ENCODE assay signal across 15 cellular contexts in the genomic region with DNA sequence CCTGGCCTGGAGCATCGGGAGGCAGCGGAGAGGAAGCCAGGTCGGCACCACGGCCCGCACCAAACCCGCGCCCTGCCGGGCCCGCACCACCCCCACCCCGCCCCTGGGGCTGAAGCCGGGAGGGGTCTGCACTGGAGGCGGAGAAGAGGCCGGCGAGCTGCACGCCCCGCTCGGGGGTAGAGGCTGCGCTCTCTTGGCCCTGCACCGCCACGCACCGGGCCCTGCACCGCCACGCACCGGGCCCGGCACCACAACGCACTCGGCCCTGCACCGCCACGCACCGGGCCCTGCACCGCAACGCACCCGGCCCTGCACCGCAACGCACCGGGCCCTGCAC. TPM values are rescaled to one million over a fixed set of nuclear protein-coding genes. Genes with fewer than 3 reads are reported as not detected.
A peak's percentile ranks its signal among the peaks of the same experiment; 100 is the strongest.
DNase-seq lines count a peak whose midpoint lies in the region; ATAC-seq and TF ChIP-seq lines count a peak whose summit lies in the region.
"Had no signal": no experiment of that assay in that cellular context is flagged by ENCODE, and none has a peak within 500 bp of the region (broad histone marks: within the 10 kb centered on the region; RNA-seq: fewer than 3 reads in every experiment).

No MANE protein-coding gene starts in this region.

- peaks cover 0 to 17% (median 0%) of the 10 kb centered on the region in 11 experiments; a peak in 3 of 22 replicates for H4K20me1 ChIP-seq in BLaER1 treated with 17β-estradiol and CSF1 and Interleukin-3, amounts not matched to agents 10 nM and 100 nM

- DNase-seq in D341Med (ENCODE audit: low spot score) (peak; percentile 37), epidermal melanocyte (ENCODE audit: insufficient read length, low spot score) (peak; percentile 9), spleen (peak; percentile 53), anterior cingulate cortex (lab: John Stamatoyannopoulos, UW) (no peak), LoVo (ENCODE audit: low spot score) (no peak)
- DNase-seq: BE2C, DMS79 had no signal

- no peak overlapping the region for H3K9ac ChIP-seq in BLaER1 treated with 17β-estradiol and CSF1 and Interleukin-3, amounts not matched to agents 10 nM and 100 nM

- WGBS in spleen, 5 donors = 63 to 89% (median 73%) methylated on average over 5 to 36 of the region's 36 CpGs

- H3K4me1 ChIP-seq in BLaER1 treated with 17β-estradiol and CSF1 and Interleukin-3, amounts not matched to agents 10 nM and 100 nM = peaks cover 10 to 54% (median 43%) of the 10 kb centered on the region in 10 experiments; a peak in 19 of 20 replicates
- peaks cover 0 to 24% (median 13%) of the 10 kb centered on the region in 6 donors for H3K4me1 ChIP-seq in spleen
- H3K4me1 ChIP-seq: A549, BE2C had no signal

- H3K27ac ChIP-seq in BLaER1 treated with 17β-estradiol and CSF1 and Interleukin-3, amounts not matched to agents 10 nM and 100 nM = no peak overlapping the region
- H3K27ac ChIP-seq in spleen = no peak overlapping the region
- H3K27ac ChIP-seq: A549, HL-60 had no signal

- H3K4me2 ChIP-seq in BLaER1 treated with 17β-estradiol and CSF1 and Interleukin-3, amounts not matched to agents 10 nM and 100 nM = peak overlapping the region; percentile 72 to 93 (median 83)
- H3K4me2 ChIP-seq: A549 had no signal

- no peaks in the 10 kb centered on the region for H3K36me3 ChIP-seq in BLaER1 treated with 17β-estradiol and CSF1 and Interleukin-3, amounts not matched to agents 10 nM and 100 nM
- no peaks in the 10 kb centered on the region for H3K36me3 ChIP-seq in spleen
- H3K36me3 ChIP-seq: BE2C had no signal

- H3K27me3 ChIP-seq in BLaER1 treated with 17β-estradiol and CSF1 and Interleukin-3, amounts not matched to agents 10 nM and 100 nM = peaks cover 0 to 35% (median 15%) of the 10 kb centered on the region in 11 experiments; a peak in 14 of 22 replicates
- H3K27me3 ChIP-seq in spleen (replicated peaks in 1 of 7) = peaks cover 0 to 75% (median 23%) of the 10 kb centered on the region in 7 donors

- intact Hi-C loops in spleen (cut with DNase I; ENCODE audit: low total_unique reads) = no loop called here

- TF ChIP-seq POLR2A in spleen (IDR thresholded peaks at IDR 0.05) = no peak

- no peak for TF ChIP-seq CTCF in spleen (IDR thresholded peaks at IDR 0.05 in 8 of 11, conservative IDR thresholded peaks at IDR 0.05 in 3 of 11)

- H3K9me3 ChIP-seq in BLaER1 treated with 17β-estradiol and CSF1 and Interleukin-3, amounts not matched to agents 10 nM and 100 nM (replicated peaks in 1 of 11) = peaks cover 0 to 9% (median 0%) of the 10 kb centered on the region in 11 experiments; a peak in 6 of 22 replicates
- no peaks in the 10 kb centered on the region for H3K9me3 ChIP-seq in spleen
- H3K9me3 ChIP-seq: A549, BE2C had no signal

- ATAC-seq in GM19463 (IDR thresholded peaks at IDR 0.05; ENCODE audit: unreplicated experiment) = no peak
- ATAC-seq: GM12878, HCT116 had no signal

- peak overlapping the region in 1 of 10 experiments; percentile 32; a peak in 2 of 20 replicates for H3K4me3 ChIP-seq in BLaER1 treated with 17β-estradiol and CSF1 and Interleukin-3, amounts not matched to agents 10 nM and 100 nM
- peak overlapping the region in 1 of 8 donors; percentile 9 for H3K4me3 ChIP-seq in spleen
- H3K4me3 ChIP-seq: A549, GM12878 had no signal

RNA-seq across cellular contexts. Expression of a gene that starts 41.4 kb away (rescaled TPM):
- 10 to 100 TPM in 1 of 7 donors, 1 to 10 TPM in 6; 1.8 to 13.6 (median 3.2) TPM for total RNA-seq in spleen
- polyA plus RNA-seq in spleen = 1 to 10 TPM in 2 of 3 donors, under 1 TPM in 1; 0.38 to 5.4 (median 3.3) TPM

RNA-seq across cellular contexts. Expression of a gene that starts 49.5 kb away (rescaled TPM):
- total RNA-seq in spleen = not detected
- under 1 TPM in 2 of 3 donors, not detected in 1; 0.02 to 0.03 TPM for polyA plus RNA-seq in spleen
- total RNA-seq: H4 had no signal
- polyA plus RNA-seq: AG04450 had no signal

Comparison
In these comparisons a context has a peak if more than half of its experiments do, and no peak if none do; other contexts are left out.
1. DNase-seq: peak in D341Med (single experiment), epidermal melanocyte (single experiment) and spleen (single experiment); none in anterior cingulate cortex (0 of 58) and LoVo (single experiment).